In genomic region chr5:151085517-151086031, GRCh38 we compare ENCODE assay signal across 8 cellular contexts. TPM values are rescaled to one million over a fixed set of nuclear protein-coding genes. Genes with fewer than 3 reads are reported as not detected.
DNase-seq lines count a peak whose midpoint lies in the region; ATAC-seq, FAIRE-seq and TF ChIP-seq lines count a peak whose summit lies in the region.

No MANE protein-coding gene starts in this region.

- no peaks in the 10 kb centered on the region for H3K9me3 Mint-ChIP-seq in endothelial cell (ENCODE audit: unreplicated experiment)

- H3K27ac Mint-ChIP-seq in endothelial cell (ENCODE audit: unreplicated experiment), result peak overlapping the region; percentile 30

- ATAC-seq in psoas muscle, result no peak
- no peak for ATAC-seq in HG02970 (IDR thresholded peaks at IDR 0.05; ENCODE audit: low FRiP score, unreplicated experiment)

- H3K4me1 Mint-ChIP-seq in endothelial cell (ENCODE audit: unreplicated experiment), result peaks cover 36% of the 10 kb centered on the region

- H3K27ac ChIP-seq in psoas muscle, result peak overlapping the region; percentile 67

- FAIRE-seq in HTR-8/SVneo (lab: Jason Lieb, UNC), result no peak

- peaks cover 5% of the 10 kb centered on the region for H3K27me3 Mint-ChIP-seq in endothelial cell (ENCODE audit: unreplicated experiment)

- TF ChIP-seq CTCF in endothelial cell (IDR thresholded peaks at IDR 0.05; ENCODE audit: unreplicated experiment), result no peak
- TF ChIP-seq CTCF in psoas muscle (IDR thresholded peaks at IDR 0.05), result no peak

- no peaks in the 10 kb centered on the region for H3K27me3 ChIP-seq in psoas muscle (ENCODE audit: insufficient read depth in 3 of 3, low read length in 2 of 3)

- peak; percentile 45 for TF ChIP-seq POLR2A in GM15510 (IDR thresholded peaks at IDR 0.05; ENCODE audit: borderline replicate concordance, extremely low read depth, insufficient read length)

- H3K9me3 ChIP-seq in psoas muscle, result no peaks in the 10 kb centered on the region

- peak overlapping the region; percentile 21 for H3K4me3 ChIP-seq in psoas muscle

- intact Hi-C loops in psoas muscle (cut with DNase I), result no loop called here

- H3K36me3 ChIP-seq in psoas muscle (ENCODE audit: insufficient read depth in 1 of 2, low read depth in 1 of 2), result no peaks in the 10 kb centered on the region

- H3K4me3 Mint-ChIP-seq in endothelial cell (ENCODE audit: unreplicated experiment), result no peak overlapping the region

- H3K4me1 ChIP-seq in psoas muscle, result peaks cover 41% of the 10 kb centered on the region

- DNase-seq in T-helper 1 cell, result peak in 4 of 5 donors; percentile 48 to 57 (median 54)
- DNase-seq in endothelial cell (ENCODE audit: low spot score), result no peak
- DNase-seq in psoas muscle, result peak; percentile 55 to 71
- no peak for DNase-seq in HTR-8/SVneo (ENCODE audit: insufficient read length, low spot score)
- no peak for DNase-seq in NCI-H510A (lab: John Stamatoyannopoulos, UW)
- DNase-seq in pons (ENCODE audit: low spot score), result no peak

- WGBS in psoas muscle, 3 donors, result 27 to 35% (median 31%) methylated on average over 9 of the region's 9 CpGs

- peaks cover 5% of the 10 kb centered on the region for H3K36me3 Mint-ChIP-seq in endothelial cell (ENCODE audit: low read depth, unreplicated experiment)

RNA-seq across cellular contexts. Expression of gene TNIP1, which starts 4.7 kb away (rescaled TPM):
- 76.0 TPM for total RNA-seq in endothelial cell (ENCODE audit: unreplicated experiment)
- 100 to 1,000 TPM; 114 to 218 (median 149) TPM for total RNA-seq in psoas muscle
- 100 to 1,000 TPM in 2 of 3 donors, 10 to 100 TPM in 1; 55.5 to 167 (median 106) TPM for polyA plus RNA-seq in psoas muscle

Comparison
In these comparisons a context has a peak if more than half of its experiments do, and no peak if none do; other contexts are left out.
1. DNase-seq: peak in T-helper 1 cell (4 of 5) and psoas muscle (2 of 2); none in endothelial cell (single experiment), HTR-8/SVneo (single experiment), NCI-H510A (single experiment) and pons (single experiment).